In genomic region chr11:34644669-34645406, GRCh38 we compare ENCODE assay signal across 15 cellular contexts.
DNase-seq lines count a peak whose midpoint lies in the region; ATAC-seq and TF ChIP-seq lines count a peak whose summit lies in the region.
"Had no signal": no experiment of that assay in that cellular context is flagged by ENCODE, and none has a peak within 500 bp of the region (broad histone marks: within the 10 kb centered on the region; RNA-seq: fewer than 3 reads in every experiment).

No MANE protein-coding gene starts in this region.

- in situ Hi-C loops in KBM-7 (cut with MboI; ENCODE audit: low pct_unique_long_range_greater_than_20kb, low sequenced_read_pairs), result no loop called here

- no peak for TF ChIP-seq CTCF in fibroblast of pulmonary artery (IDR thresholded peaks at IDR 0.05; ENCODE audit: low read length, missing control alignments)

- no peak for ATAC-seq in GM19467 (IDR thresholded peaks at IDR 0.05; ENCODE audit: unreplicated experiment)
- ATAC-seq in HG02610 (IDR thresholded peaks at IDR 0.05; ENCODE audit: unreplicated experiment), result no peak
- ATAC-seq: activated CD8-positive, alpha-beta T cell treated with anti-CD3 and anti-CD28 coated beads for 36 hours; GM12878; psoas muscle had no signal

- DNase-seq in GM04503 (ENCODE audit: low read depth) (peak; percentile 49), amniotic epithelial cell (ENCODE audit: low read depth) (peak; percentile 76), fibroblast of pulmonary artery (ENCODE audit: low read depth) (peak; percentile 54), smooth muscle cell of the brain vasculature (ENCODE audit: low read depth, low spot score) (peak; percentile 36), KBM-7 (no peak), globus pallidus (ENCODE audit: low spot score) (no peak)
- DNase-seq: activated CD8-positive, alpha-beta T cell treated with anti-CD3 and anti-CD28 coated beads for 36 hours; activated naive CD4-positive, alpha-beta T cell treated with anti-CD3 and anti-CD28 coated beads, Interleukin-2, amount 10 ng/mL, durations not matched to agents 7 days and 5 days; dorsolateral prefrontal cortex; KG1; NCI-H2081 treated with DMSO at 0.1 percent for 48 hours; psoas muscle had no signal

- no peak overlapping the region for H3K4me3 ChIP-seq in fibroblast of pulmonary artery (replicated peaks; ENCODE audit: low read depth, low read length)
- H3K4me3 ChIP-seq: dorsolateral prefrontal cortex, GM12878, psoas muscle had no signal

Comparison
In these comparisons a context has a peak if more than half of its experiments do, and no peak if none do; other contexts are left out.
1. DNase-seq: peak in GM04503 (single experiment), amniotic epithelial cell (single experiment), fibroblast of pulmonary artery (single experiment) and smooth muscle cell of the brain vasculature (single experiment); none in KBM-7 (single experiment) and globus pallidus (single experiment).